ENCODE assay signal across 8 cellular contexts in the genomic region with DNA sequence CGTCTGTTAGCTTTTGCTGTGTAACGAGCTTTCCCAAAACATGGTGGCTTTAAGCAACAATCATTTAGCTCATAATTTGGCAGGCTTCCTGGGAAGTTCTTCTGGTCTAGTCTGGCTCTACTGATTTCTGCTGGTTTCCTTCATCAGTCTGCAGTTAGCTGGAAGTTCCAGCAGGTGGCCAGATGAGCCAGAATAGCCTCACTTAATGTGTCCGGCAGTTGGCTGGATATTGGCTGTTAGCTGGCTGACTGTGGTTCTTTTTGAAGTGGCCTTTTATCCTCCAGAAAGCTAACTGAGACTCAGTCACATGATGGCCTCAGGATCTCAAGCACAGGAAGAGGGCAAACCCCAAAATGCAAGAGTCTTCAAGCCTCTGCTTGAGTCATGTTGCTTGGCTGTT. TPM values are rescaled to one million over a fixed set of nuclear protein-coding genes. Genes with fewer than 3 reads are reported as not detected.
DNase-seq lines count a peak whose midpoint lies in the region; ATAC-seq and TF ChIP-seq lines count a peak whose summit lies in the region.

No MANE protein-coding gene starts in this region.

- ATAC-seq in GM19467 (IDR thresholded peaks at IDR 0.05; ENCODE audit: unreplicated experiment) (peak; percentile 79), HG03442 (IDR thresholded peaks at IDR 0.05; ENCODE audit: unreplicated experiment) (peak; percentile 76)

- H3K27ac ChIP-seq in ovary = no peak overlapping the region

- no peaks in the 10 kb centered on the region for H3K27me3 ChIP-seq in ovary

- TF ChIP-seq POLR2A in ovary (IDR thresholded peaks at IDR 0.05) = no peak

- no peak overlapping the region for H3K4me3 ChIP-seq in ovary

- H3K9me3 ChIP-seq in ovary = no peaks in the 10 kb centered on the region

- intact Hi-C loops in ovary (cut with DNase I) = loop anchor here in 2 of 4 donors (5.0 to 10.0 kb wide), 2 partner anchors 618 to 620 kb away; no protein-coding TSS in a partner anchor

- H3K36me3 ChIP-seq in ovary = no peaks in the 10 kb centered on the region

- peak; percentile 17 for DNase-seq in NCI-H345 (lab: John Stamatoyannopoulos, UW)
- no peak for DNase-seq in NCI-H345 treated with DMSO at 0.1 percent for 48 hours (lab: John Stamatoyannopoulos, UW; ENCODE audit: unreplicated experiment)
- DNase-seq in SHP77 (lab: John Stamatoyannopoulos, UW) = peak; percentile 5 to 25
- peak; percentile 39 for DNase-seq in fibroblast of peridontal ligament (ENCODE audit: extremely low read depth)
- peak in 4 of 5 donors; percentile 16 to 35 (median 23) for DNase-seq in ovary
- no peak for DNase-seq in DMS79 treated with DMSO at 0.1 percent for 48 hours (lab: John Stamatoyannopoulos, UW)

- H3K4me1 ChIP-seq in ovary (ENCODE audit: insufficient read depth) = no peaks in the 10 kb centered on the region

- peak in 1 of 3 donors; percentile 23 for TF ChIP-seq CTCF in ovary (IDR thresholded peaks at IDR 0.05)

- TF ChIP-seq EP300 in ovary (IDR thresholded peaks at IDR 0.05) = no peak

- WGBS in ovary, 3 donors = 23 to 38% (median 32%) methylated on average over 3 of the region's 3 CpGs

RNA-seq across cellular contexts. Expression of gene FTHL17, which starts 34.9 kb away (rescaled TPM):
- not detected for total RNA-seq in ovary
- not detected for polyA plus RNA-seq in ovary

Comparison
In these comparisons a context has a peak if more than half of its experiments do, and no peak if none do; other contexts are left out.
1. DNase-seq: peak in NCI-H345 (single experiment), SHP77 (2 of 2), fibroblast of peridontal ligament (single experiment) and ovary (4 of 5); none in NCI-H345 treated with DMSO at 0.1 percent for 48 hours (single experiment) and DMS79 treated with DMSO at 0.1 percent for 48 hours (single experiment).